ENCODE assay signal across 27 cellular contexts in genomic region chr5:107900721-107901120, GRCh38.
DNase-seq lines count a peak whose midpoint lies in the region; FAIRE-seq and TF ChIP-seq lines count a peak whose summit lies in the region.
"Had no signal": no experiment of that assay in that cellular context is flagged by ENCODE, and none has a peak within 500 bp of the region (broad histone marks: within the 10 kb centered on the region; RNA-seq: fewer than 3 reads in every experiment).

No MANE protein-coding gene starts in this region.

- FAIRE-seq in D721Med (lab: Jason Lieb, UNC) = peak; percentile 96

- H3K4me1 ChIP-seq in HEK293 (ENCODE audit: control insufficient read depth, insufficient read depth, low read length) = peaks cover 4% of the 10 kb centered on the region; the same call in 1 of the 2 replicates
- H3K4me1 ChIP-seq: A549 had no signal

- H3K9me3 ChIP-seq in HEK293 (ENCODE audit: control insufficient read depth, insufficient read depth, low read depth, low read length) (no peaks in the 10 kb centered on the region), SK-N-MC (ENCODE audit: low read depth, low read length) (no peaks in the 10 kb centered on the region)
- H3K9me3 ChIP-seq: A549, MG63 had no signal

- TF ChIP-seq CTCF in D721Med (IDR thresholded peaks at IDR 0.05; ENCODE audit: insufficient read depth, missing control alignments) = no peak
- no peak for TF ChIP-seq CTCF in HEK293 (tag by site-specific recombination; IDR thresholded peaks at IDR 0.05)
- TF ChIP-seq CTCF in retinal pigment epithelial cell (conservative IDR thresholded peaks at IDR 0.05; ENCODE audit: low read depth, low read length) = no peak

- CTCF ChIA-PET in HEK293 (lab: Yijun Ruan, JAX) = no interaction called here

- H3K9ac ChIP-seq in SK-N-MC (ENCODE audit: insufficient read length) = peak overlapping the region; percentile 20
- H3K9ac ChIP-seq: BLaER1 treated with 17β-estradiol and CSF1 and Interleukin-3, amounts not matched to agents 10 nM and 100 nM; GM23248 had no signal

- POLR2A ChIA-PET in HEK293 (lab: Yijun Ruan, JAX) = no interaction called here

- no peaks in the 10 kb centered on the region for H3K36me3 ChIP-seq in HEK293 (ENCODE audit: control insufficient read depth in 2 of 2, insufficient read depth in 1 of 2, low read length in 2 of 2)
- no peaks in the 10 kb centered on the region for H3K36me3 ChIP-seq in SK-N-MC (ENCODE audit: insufficient read depth, low read length)
- H3K36me3 ChIP-seq: BLaER1 treated with 17β-estradiol and CSF1 and Interleukin-3, amounts not matched to agents 10 nM and 100 nM; MG63; SJCRH30 had no signal

- DNase-seq in D721Med (ENCODE audit: insufficient read length, low spot score) = no peak
- no peak for DNase-seq in SK-N-MC (ENCODE audit: low read depth, low spot score)
- peak; percentile 34 for DNase-seq in retinal pigment epithelial cell (ENCODE audit: low read depth)
- DNase-seq in hepatic stellate cell (ENCODE audit: low spot score) = no peak
- no peak for DNase-seq in effector CD4-positive, alpha-beta T cell
- DNase-seq in central memory CD4-positive, alpha-beta T cell = no peak
- DNase-seq: AML-193; CD4-positive, alpha-beta T cell; COR-L47; DMS153; GM23248; H7; HFFc6; KBM-7; MG63; NCI-H1105 treated with DMSO at 0.1 percent for 48 hours; NCI-H146; NCI-H1930; NCI-H2107; NCI-H226; NCI-H510A; NCI-H748 treated with DMSO at 0.1 percent for 48 hours; PC-9 had no signal

- H3K4me3 ChIP-seq in HEK293 (ENCODE audit: low read depth, low read length) (no peak overlapping the region), SK-N-MC (peak overlapping the region; percentile 51), retinal pigment epithelial cell (ENCODE audit: low read length) (no peak overlapping the region)
- H3K4me3 ChIP-seq: A549; BLaER1 treated with 17β-estradiol and CSF1 and Interleukin-3, amounts not matched to agents 10 nM and 100 nM; GM23248; MG63; PC-9; SJCRH30 had no signal

- no peak overlapping the region for H3K27ac ChIP-seq in HEK293 (ENCODE audit: extremely low read depth, low read depth, low read length)
- peak overlapping the region; percentile 68 for H3K27ac ChIP-seq in SK-N-MC
- H3K27ac ChIP-seq: A549; BLaER1 treated with 17β-estradiol and CSF1 and Interleukin-3, amounts not matched to agents 10 nM and 100 nM; GM23248; PC-9; SJCRH30 had no signal

TF ChIP-seq in HEK293, 187 proteins besides CTCF, POLR2A, EP300 and RAD21:
- TF ChIP-seq PRDM6 (tag by site-specific recombination; IDR thresholded peaks at IDR 0.05) = 0 out of 2 replicates have a peak, but pooled peaks have one; percentile 28
- TF ChIP-seq RBAK (tag by site-specific recombination; IDR thresholded peaks at IDR 0.05) = no peak
